8 cellular contexts compared by ENCODE assay signal in the genomic region with DNA sequence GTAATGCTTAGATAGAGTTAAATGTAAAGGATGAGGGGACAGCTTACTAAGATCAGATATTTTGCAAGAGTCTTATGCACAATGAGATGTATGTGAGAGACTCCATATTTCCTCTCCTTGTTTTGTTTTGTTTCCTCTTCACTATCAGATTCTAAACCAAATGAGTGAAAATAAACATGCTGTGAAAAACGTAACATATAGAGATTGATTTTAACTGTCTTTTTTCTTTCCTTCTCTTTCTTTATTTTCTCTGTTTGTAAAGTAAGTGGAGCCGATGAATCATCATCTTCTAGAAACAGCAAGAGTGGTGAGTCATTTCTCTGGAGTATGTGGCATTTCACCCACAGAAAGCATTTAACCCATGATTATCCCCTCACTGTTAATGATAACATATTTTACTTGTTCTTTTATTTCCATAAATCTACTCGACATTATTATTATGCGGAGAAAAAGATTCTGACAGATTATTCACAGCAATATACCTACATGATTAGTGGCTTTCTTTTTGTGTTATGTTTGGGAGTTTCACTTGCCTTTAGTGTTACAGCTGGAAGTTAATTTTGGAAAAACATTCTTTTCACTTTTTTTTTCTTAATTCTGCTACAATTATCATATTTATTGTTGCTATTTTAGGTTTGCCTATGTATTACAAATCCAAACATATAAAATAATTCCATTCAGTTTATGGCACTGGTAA. TPM values are rescaled to one million over a fixed set of nuclear protein-coding genes. Genes with fewer than 3 reads are reported as not detected.
DNase-seq lines count a peak whose midpoint lies in the region; ATAC-seq and TF ChIP-seq lines count a peak whose summit lies in the region.

No MANE protein-coding gene starts in this region.

- 11 to 34% (median 18%) methylated on average over 4 of the region's 4 CpGs for WGBS in spleen, 5 donors

- H3K36me3 ChIP-seq in spleen, result no peaks in the 10 kb centered on the region

- H3K9me3 Mint-ChIP-seq in activated T-helper 1 cell treated with anti-CD3 and anti-CD28 coated beads, Interleukin-12 subunit alpha, Interleukin-12 subunit beta, Interleukin-2, Interleukin-4 antibody, amounts not matched to agents 30 ng/mL and 10 ng/mL and 1 ng/mL, durations not matched to agents 14 hours and 24 hours and 36 hours, result no peaks in the 10 kb centered on the region

- TF ChIP-seq CTCF in spleen (IDR thresholded peaks at IDR 0.05 in 8 of 11, conservative IDR thresholded peaks at IDR 0.05 in 3 of 11), result no peak

- no peak for TF ChIP-seq POLR2A in spleen (IDR thresholded peaks at IDR 0.05)

- ATAC-seq in GM21737 (IDR thresholded peaks at IDR 0.05; ENCODE audit: unreplicated experiment) (peak; percentile 79), left ventricle myocardium superior (peak; percentile 42)

- H3K4me1 Mint-ChIP-seq in activated T-helper 1 cell treated with anti-CD3 and anti-CD28 coated beads, Interleukin-12 subunit alpha, Interleukin-12 subunit beta, Interleukin-2, Interleukin-4 antibody, amounts not matched to agents 30 ng/mL and 10 ng/mL and 1 ng/mL, durations not matched to agents 14 hours and 24 hours and 36 hours (ENCODE audit: low read depth), result peaks cover 77% of the 10 kb centered on the region

- H3K27me3 ChIP-seq in spleen (replicated peaks in 1 of 7), result no peaks in the 10 kb centered on the region

- no peaks in the 10 kb centered on the region for H3K9me3 ChIP-seq in spleen

- intact Hi-C loops in activated T-helper 1 cell treated with anti-CD3 and anti-CD28 coated beads, Interleukin-12 subunit alpha, Interleukin-12 subunit beta, Interleukin-2, Interleukin-4 antibody, amounts not matched to agents 30 ng/mL and 10 ng/mL and 1 ng/mL, durations not matched to agents 14 hours and 24 hours and 36 hours (cut with micrococcal nuclease), result loop anchor here (1.0 to 10.0 kb wide), 14 partner anchors 17 to 1995 kb away; a partner anchor contains a TSS
- intact Hi-C loops in left ventricle myocardium superior (cut with micrococcal nuclease), result no loop called here
- intact Hi-C loops in spleen (cut with DNase I; ENCODE audit: low total_unique reads), result no loop called here

- peak overlapping the region; percentile 95 for H3K27ac Mint-ChIP-seq in activated T-helper 1 cell treated with anti-CD3 and anti-CD28 coated beads, Interleukin-12 subunit alpha, Interleukin-12 subunit beta, Interleukin-2, Interleukin-4 antibody, amounts not matched to agents 30 ng/mL and 10 ng/mL and 1 ng/mL, durations not matched to agents 14 hours and 24 hours and 36 hours

- H3K4me3 ChIP-seq in spleen, result peak overlapping the region in 1 of 8 donors; percentile 27

- peaks cover 0 to 91% (median 36%) of the 10 kb centered on the region in 6 donors for H3K4me1 ChIP-seq in spleen

- H3K4me3 Mint-ChIP-seq in activated T-helper 1 cell treated with anti-CD3 and anti-CD28 coated beads, Interleukin-12 subunit alpha, Interleukin-12 subunit beta, Interleukin-2, Interleukin-4 antibody, amounts not matched to agents 30 ng/mL and 10 ng/mL and 1 ng/mL, durations not matched to agents 14 hours and 24 hours and 36 hours, result peak overlapping the region; percentile 68

- DNase-seq in NCI-H2107 treated with DMSO at 0.1 percent for 48 hours (lab: John Stamatoyannopoulos, UW; ENCODE audit: unreplicated experiment), result peak; percentile 56
- DNase-seq in NCI-H2107 (lab: John Stamatoyannopoulos, UW), result no peak
- DNase-seq in KBM-7, result peak; percentile 61
- DNase-seq in activated T-helper 1 cell treated with anti-CD3 and anti-CD28 coated beads, Interleukin-12 subunit alpha, Interleukin-12 subunit beta, Interleukin-2, Interleukin-4 antibody, amounts not matched to agents 30 ng/mL and 10 ng/mL and 1 ng/mL, durations not matched to agents 14 hours and 24 hours and 36 hours (ENCODE audit: low spot score), result no peak
- no peak for DNase-seq in left ventricle myocardium superior
- DNase-seq in spleen, result no peak
- DNase-seq in globus pallidus (ENCODE audit: low spot score), result no peak

- H3K36me3 Mint-ChIP-seq in activated T-helper 1 cell treated with anti-CD3 and anti-CD28 coated beads, Interleukin-12 subunit alpha, Interleukin-12 subunit beta, Interleukin-2, Interleukin-4 antibody, amounts not matched to agents 30 ng/mL and 10 ng/mL and 1 ng/mL, durations not matched to agents 14 hours and 24 hours and 36 hours (ENCODE audit: low read depth), result peaks cover 3% of the 10 kb centered on the region

- no peaks in the 10 kb centered on the region for H3K27me3 Mint-ChIP-seq in activated T-helper 1 cell treated with anti-CD3 and anti-CD28 coated beads, Interleukin-12 subunit alpha, Interleukin-12 subunit beta, Interleukin-2, Interleukin-4 antibody, amounts not matched to agents 30 ng/mL and 10 ng/mL and 1 ng/mL, durations not matched to agents 14 hours and 24 hours and 36 hours (ENCODE audit: insufficient read depth)

- H3K27ac ChIP-seq in spleen, result peak overlapping the region in 7 of 8 donors; percentile 35 to 73 (median 66)

- in situ Hi-C loops in KBM-7 (cut with MboI; ENCODE audit: low pct_unique_long_range_greater_than_20kb, low sequenced_read_pairs), result no loop called here

RNA-seq across cellular contexts. Expression of a gene that starts 2.1 kb away (rescaled TPM):
- total RNA-seq in activated T-helper 1 cell treated with anti-CD3 and anti-CD28 coated beads, Interleukin-12 subunit alpha, Interleukin-12 subunit beta, Interleukin-2, Interleukin-4 antibody, amounts not matched to agents 30 ng/mL and 10 ng/mL and 1 ng/mL, durations not matched to agents 14 hours and 24 hours and 36 hours, result 35.2 and 37.8 TPM in 2 replicates
- total RNA-seq in left ventricle myocardium superior (52.1 TPM), spleen (100 to 1,000 TPM in 3 of 7 donors, 10 to 100 TPM in 4; 68.9 to 123 (median 98.4) TPM)
- 10 to 100 TPM; 45.5 to 70.5 (median 46.5) TPM for polyA plus RNA-seq in spleen

Comparison
In these comparisons a context has a peak if more than half of its experiments do, and no peak if none do; other contexts are left out.
1. DNase-seq: peak in NCI-H2107 treated with DMSO at 0.1 percent for 48 hours (single experiment) and KBM-7 (single experiment); none in NCI-H2107 (single experiment), activated T-helper 1 cell treated with anti-CD3 and anti-CD28 coated beads, Interleukin-12 subunit alpha, Interleukin-12 subunit beta, Interleukin-2, Interleukin-4 antibody, amounts not matched to agents 30 ng/mL and 10 ng/mL and 1 ng/mL, durations not matched to agents 14 hours and 24 hours and 36 hours (single experiment), left ventricle myocardium superior (single experiment), spleen (single experiment) and globus pallidus (single experiment).